ENCODE assay signal across 23 cellular contexts in the genomic region with DNA sequence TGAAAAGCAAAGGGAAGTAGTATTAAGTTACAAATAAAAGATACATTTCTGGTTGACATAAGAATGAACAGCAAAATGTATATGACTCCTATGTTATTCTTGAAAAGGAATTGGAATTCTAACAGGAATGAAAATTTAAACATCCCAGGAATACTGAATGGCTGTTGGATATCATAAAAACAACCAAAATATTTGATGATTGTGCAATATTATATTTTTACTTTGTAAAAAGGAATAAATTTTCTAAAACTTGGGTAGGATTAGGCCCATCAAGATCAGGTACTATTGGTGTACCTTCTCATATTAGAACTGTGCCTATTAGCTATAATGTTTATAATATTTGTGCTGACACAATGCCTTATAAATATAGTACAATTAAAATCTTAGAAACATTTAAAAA. TPM values are rescaled to one million over a fixed set of nuclear protein-coding genes. Genes with fewer than 3 reads are reported as not detected.
DNase-seq lines count a peak whose midpoint lies in the region; ATAC-seq, FAIRE-seq and TF ChIP-seq lines count a peak whose summit lies in the region.
"Had no signal": no experiment of that assay in that cellular context is flagged by ENCODE, and none has a peak within 500 bp of the region (broad histone marks: within the 10 kb centered on the region; RNA-seq: fewer than 3 reads in every experiment).

No MANE protein-coding gene starts in this region.

- no peaks in the 10 kb centered on the region for H3K79me2 ChIP-seq in HepG2 (ENCODE audit: insufficient read depth, low read length)
- H3K79me2 ChIP-seq in HCT116 (ENCODE audit: insufficient read depth, low read length) = peaks cover 14% of the 10 kb centered on the region

- BruUV-seq in HepG2 (replicated peaks; lab: Mats Ljungman, UMichigan) (TSS peak; percentile 36), HCT116 (replicated peaks; lab: Mats Ljungman, UMichigan) (TSS peak; percentile 8)

- intact Hi-C loops in HepG2 (cut with micrococcal nuclease; ENCODE audit: unreplicated experiment) = no loop called here
- intact Hi-C loops in right lobe of liver (cut with DNase I) = no loop called here
- intact Hi-C loops in HCT116 (cut with micrococcal nuclease) = no loop called here
- intact Hi-C loops in activated T-helper 1 cell treated with anti-CD3 and anti-CD28 coated beads, Interleukin-12 subunit alpha, Interleukin-12 subunit beta, Interleukin-2, Interleukin-4 antibody, amounts not matched to agents 30 ng/mL and 10 ng/mL and 1 ng/mL, durations not matched to agents 14 hours and 24 hours and 36 hours (cut with micrococcal nuclease) = no loop called here

- H3K4me2 ChIP-seq in HepG2 (ENCODE audit: low read depth, low read length) (no peak overlapping the region), HCT116 (ENCODE audit: low read length) (peak overlapping the region; percentile 25)
- H3K4me2 ChIP-seq: BLaER1 treated with 17β-estradiol and CSF1 and Interleukin-3, amounts not matched to agents 10 nM and 100 nM had no signal

- H3K36me3 Mint-ChIP-seq in osteocyte (ENCODE audit: unreplicated experiment) = no peaks in the 10 kb centered on the region
- no peaks in the 10 kb centered on the region for H3K36me3 Mint-ChIP-seq in activated T-helper 1 cell treated with anti-CD3 and anti-CD28 coated beads, Interleukin-12 subunit alpha, Interleukin-12 subunit beta, Interleukin-2, Interleukin-4 antibody, amounts not matched to agents 30 ng/mL and 10 ng/mL and 1 ng/mL, durations not matched to agents 14 hours and 24 hours and 36 hours (ENCODE audit: low read depth)

- TF ChIP-seq POLR2A in HepG2 (IDR thresholded peaks at IDR 0.05; ENCODE audit: insufficient read depth in 1 of 2, low read depth in 2 of 2, low read length in 2 of 2) = no peak
- no peak for TF ChIP-seq POLR2A in right lobe of liver (IDR thresholded peaks at IDR 0.05)
- TF ChIP-seq POLR2A in HCT116 (IDR thresholded peaks at IDR 0.05; ENCODE audit: borderline replicate concordance, extremely low read depth, insufficient read depth, insufficient read length) = no peak

- FAIRE-seq in HepG2 (lab: Jason Lieb, UNC) = no peak
- FAIRE-seq: A204.1, GM12892, H54 had no signal

- DNase-seq in HepG2 (ENCODE audit: low spot score) = no peak
- no peak for DNase-seq in right lobe of liver
- DNase-seq in HCT116 (ENCODE audit: low read depth, low spot score) = no peak
- peak; percentile 16 for DNase-seq in adipocyte (ENCODE audit: low read depth)
- no peak for DNase-seq in osteocyte (ENCODE audit: extremely low spot score, unreplicated experiment)
- DNase-seq in activated T-cell treated with anti-CD3 and anti-CD28 coated beads for 4 hours = no peak
- no peak for DNase-seq in activated T-helper 1 cell treated with anti-CD3 and anti-CD28 coated beads, Interleukin-12 subunit alpha, Interleukin-12 subunit beta, Interleukin-2, Interleukin-4 antibody, amounts not matched to agents 30 ng/mL and 10 ng/mL and 1 ng/mL, durations not matched to agents 14 hours and 24 hours and 36 hours (ENCODE audit: low spot score)
- no peak for DNase-seq in NCI-H510A treated with DMSO at 0.1 percent for 48 hours (lab: John Stamatoyannopoulos, UW)
- DNase-seq: ACHN; AML-193; BE2C; CD4-positive, alpha-beta T cell; COR-L47; DMS 273 treated with DMSO at 0.1 percent for 48 hours; DMS79; GF-D8; GOT3 had no signal

- RAD21 ChIA-PET in HCT116 (lab: Charles Lee; ENCODE audit: low non-redundant PET in 1 of 2, low total read pairs in 2 of 2, uncharacterized antibody in 2 of 2, unreplicated experiment in 2 of 2) = no interaction called here

- no peaks in the 10 kb centered on the region for H3K27me3 ChIP-seq in HepG2 (ENCODE audit: control insufficient read depth in 1 of 2, insufficient read depth in 2 of 2, low read length in 2 of 2)
- no peaks in the 10 kb centered on the region for H3K27me3 ChIP-seq in right lobe of liver
- no peaks in the 10 kb centered on the region for H3K27me3 ChIP-seq in HCT116 (ENCODE audit: insufficient read depth, low read length)
- H3K27me3 ChIP-seq in adipocyte (replicated peaks; ENCODE audit: control insufficient read depth, insufficient read depth, low read length) = no peaks in the 10 kb centered on the region
- H3K27me3 ChIP-seq: BE2C had no signal

- TF ChIP-seq CTCF in HepG2 (CRISPR knock-in tag; IDR thresholded peaks at IDR 0.05) (no peak), right lobe of liver (IDR thresholded peaks at IDR 0.05) (no peak), HCT116 (IDR thresholded peaks at IDR 0.05 in 2 of 3, conservative IDR thresholded peaks at IDR 0.05 in 1 of 3; ENCODE audit: borderline replicate concordance in 1 of 3, insufficient read depth in 1 of 3, low read depth in 2 of 3, low read length in 2 of 3) (no peak), osteocyte (IDR thresholded peaks at IDR 0.05) (no peak)

- H3K9ac ChIP-seq in HepG2 (ENCODE audit: insufficient read depth, low read depth, low read length) = no peak overlapping the region
- no peak overlapping the region for H3K9ac ChIP-seq in HCT116 (ENCODE audit: low read length)
- H3K9ac ChIP-seq in adipocyte (ENCODE audit: low read length) = no peak overlapping the region
- H3K9ac ChIP-seq: BLaER1 treated with 17β-estradiol and CSF1 and Interleukin-3, amounts not matched to agents 10 nM and 100 nM had no signal

- TF ChIP-seq EP300 in HepG2 (IDR thresholded peaks at IDR 0.05; ENCODE audit: low read depth in 2 of 2, low read length in 2 of 2) (no peak), HepG2 (CRISPR knock-in tag; IDR thresholded peaks at IDR 0.05; ENCODE audit: borderline replicate concordance) (no peak)

- H3K4me1 ChIP-seq in HepG2 (ENCODE audit: insufficient read depth, low read length) (peaks cover 32% of the 10 kb centered on the region), right lobe of liver (no peaks in the 10 kb centered on the region), HCT116 (ENCODE audit: control insufficient read depth in 1 of 2, insufficient read depth in 2 of 2, low read length in 2 of 2) (peaks cover 81 to 91% of the 10 kb centered on the region in 2 experiments), adipocyte (ENCODE audit: control insufficient read depth, insufficient read depth, low read length) (peaks cover 14% of the 10 kb centered on the region)
- H3K4me1 ChIP-seq: HAP-1 had no signal

- H3K27me3 Mint-ChIP-seq in osteocyte (ENCODE audit: unreplicated experiment) = no peaks in the 10 kb centered on the region
- no peaks in the 10 kb centered on the region for H3K27me3 Mint-ChIP-seq in activated T-helper 1 cell treated with anti-CD3 and anti-CD28 coated beads, Interleukin-12 subunit alpha, Interleukin-12 subunit beta, Interleukin-2, Interleukin-4 antibody, amounts not matched to agents 30 ng/mL and 10 ng/mL and 1 ng/mL, durations not matched to agents 14 hours and 24 hours and 36 hours (ENCODE audit: insufficient read depth)
- H3K27me3 Mint-ChIP-seq: CD4-positive, alpha-beta T cell had no signal

- ATAC-seq in HepG2 (no peak), right lobe of liver (no peak), HCT116 (no peak)

- H3K4me1 Mint-ChIP-seq in osteocyte (ENCODE audit: unreplicated experiment) = peaks cover 41% of the 10 kb centered on the region
- peaks cover 29% of the 10 kb centered on the region for H3K4me1 Mint-ChIP-seq in activated T-helper 1 cell treated with anti-CD3 and anti-CD28 coated beads, Interleukin-12 subunit alpha, Interleukin-12 subunit beta, Interleukin-2, Interleukin-4 antibody, amounts not matched to agents 30 ng/mL and 10 ng/mL and 1 ng/mL, durations not matched to agents 14 hours and 24 hours and 36 hours (ENCODE audit: low read depth)

- H3K4me3 ChIP-seq in HepG2 (replicated peaks in 1 of 3; ENCODE audit: insufficient read depth in 1 of 3, low read depth in 2 of 3, low read length in 3 of 3) = no peak overlapping the region
- no peak overlapping the region for H3K4me3 ChIP-seq in right lobe of liver
- no peak overlapping the region for H3K4me3 ChIP-seq in HCT116 (replicated peaks in 1 of 2; ENCODE audit: low read depth in 1 of 2, low read length in 2 of 2)
- H3K4me3 ChIP-seq in adipocyte (ENCODE audit: low read length) = no peak overlapping the region
- H3K4me3 ChIP-seq: BLaER1 treated with 17β-estradiol and CSF1 and Interleukin-3, amounts not matched to agents 10 nM and 100 nM; HAP-1 had no signal

- POLR2A ChIA-PET in HepG2 (lab: Yijun Ruan, JAX) = no interaction called here
- POLR2A ChIA-PET in HCT116 (lab: Charles Lee) = no interaction called here

- TF ChIP-seq RAD21 in HepG2 (CRISPR knock-in tag; IDR thresholded peaks at IDR 0.05) = no peak
- no peak for TF ChIP-seq RAD21 in HCT116 (IDR thresholded peaks at IDR 0.05; ENCODE audit: low read depth)

- H3K9me2 ChIP-seq in HCT116 (ENCODE audit: insufficient read depth) = no peaks in the 10 kb centered on the region

- H2AFZ ChIP-seq in HepG2 (ENCODE audit: low read length) (no peak overlapping the region), HCT116 (ENCODE audit: low read depth, low read length, poor library complexity, severe bottlenecking) (no peak overlapping the region)

- H4K20me1 ChIP-seq in HepG2 (ENCODE audit: insufficient read depth, low read length) (no peaks in the 10 kb centered on the region), HCT116 (ENCODE audit: insufficient read depth) (no peaks in the 10 kb centered on the region)

- H3K9me3 Mint-ChIP-seq in osteocyte (ENCODE audit: unreplicated experiment) = peaks cover 5% of the 10 kb centered on the region
- no peaks in the 10 kb centered on the region for H3K9me3 Mint-ChIP-seq in activated T-helper 1 cell treated with anti-CD3 and anti-CD28 coated beads, Interleukin-12 subunit alpha, Interleukin-12 subunit beta, Interleukin-2, Interleukin-4 antibody, amounts not matched to agents 30 ng/mL and 10 ng/mL and 1 ng/mL, durations not matched to agents 14 hours and 24 hours and 36 hours
- H3K9me3 Mint-ChIP-seq: CD4-positive, alpha-beta T cell had no signal

- no peak overlapping the region for H3K27ac ChIP-seq in HepG2 (ENCODE audit: extremely low read length, insufficient read depth, low read length)
- H3K27ac ChIP-seq in right lobe of liver = no peak overlapping the region
- H3K27ac ChIP-seq in HCT116 (ENCODE audit: low read depth, low read length) = peak overlapping the region; percentile 83
- H3K27ac ChIP-seq: 22Rv1; BLaER1 treated with 17β-estradiol and CSF1 and Interleukin-3, amounts not matched to agents 10 nM and 100 nM had no signal

- H3K9me3 ChIP-seq in HepG2 (ENCODE audit: low read length) (no peaks in the 10 kb centered on the region), right lobe of liver (no peaks in the 10 kb centered on the region), HCT116 (ENCODE audit: control insufficient read depth in 1 of 2, insufficient read depth in 1 of 2, low read depth in 1 of 2, low read length in 2 of 2) (no peaks in the 10 kb centered on the region), adipocyte (ENCODE audit: control insufficient read depth, low read length) (no peaks in the 10 kb centered on the region)
- H3K9me3 ChIP-seq: BE2C, HAP-1 had no signal

- in situ Hi-C loops in HepG2 (cut with HindIII; ENCODE audit: extremely low pct_ligation_motif_present, low pct_unique_long_range_greater_than_20kb) = no loop called here

- CTCF ChIA-PET in HepG2 (lab: Yijun Ruan, JAX; ENCODE audit: low intra/inter-chr PET ratio, low total read pairs) = interaction anchor here (0.7 kb wide), 1 partner anchor 72 kb away, joined by 3 read pairs; no protein-coding TSS in a partner anchor
- CTCF ChIA-PET in HCT116 (lab: Charles Lee) = no interaction called here

- no peak overlapping the region for H3K4me3 Mint-ChIP-seq in osteocyte (ENCODE audit: unreplicated experiment)
- no peak overlapping the region for H3K4me3 Mint-ChIP-seq in activated T-helper 1 cell treated with anti-CD3 and anti-CD28 coated beads, Interleukin-12 subunit alpha, Interleukin-12 subunit beta, Interleukin-2, Interleukin-4 antibody, amounts not matched to agents 30 ng/mL and 10 ng/mL and 1 ng/mL, durations not matched to agents 14 hours and 24 hours and 36 hours
- H3K4me3 Mint-ChIP-seq: CD4-positive, alpha-beta T cell had no signal

- H3K36me3 ChIP-seq in HepG2 (replicated peaks in 1 of 2; ENCODE audit: control insufficient read depth in 1 of 2, insufficient read depth in 2 of 2, low read length in 2 of 2) (no peaks in the 10 kb centered on the region), right lobe of liver (no peaks in the 10 kb centered on the region), HCT116 (ENCODE audit: control insufficient read depth in 1 of 2, insufficient read depth in 2 of 2, low read length in 2 of 2) (no peaks in the 10 kb centered on the region), adipocyte (ENCODE audit: control insufficient read depth, insufficient read depth, low read length, severe bottlenecking) (no peaks in the 10 kb centered on the region)
- H3K36me3 ChIP-seq: BE2C; BLaER1 treated with 17β-estradiol and CSF1 and Interleukin-3, amounts not matched to agents 10 nM and 100 nM; HAP-1 had no signal

- H3K27ac Mint-ChIP-seq in osteocyte (ENCODE audit: unreplicated experiment) = peak overlapping the region; percentile 79
- H3K27ac Mint-ChIP-seq in activated T-helper 1 cell treated with anti-CD3 and anti-CD28 coated beads, Interleukin-12 subunit alpha, Interleukin-12 subunit beta, Interleukin-2, Interleukin-4 antibody, amounts not matched to agents 30 ng/mL and 10 ng/mL and 1 ng/mL, durations not matched to agents 14 hours and 24 hours and 36 hours = no peak overlapping the region
- H3K27ac Mint-ChIP-seq: CD4-positive, alpha-beta T cell had no signal

RNA-seq across cellular contexts. Expression of gene CYB5B, which starts 50.0 kb away (rescaled TPM):
- total RNA-seq in HepG2 (2016; rRNA removed; fragmentation: Illumina TruSeq; extraction: Trizol) = 432 and 638 TPM in 2 replicates
- total RNA-seq in HepG2 (2016; cell fraction: cytosol; rRNA removed; fragmentation: Illumina TruSeq; extraction: Trizol; ENCODE audit: low read depth) = 65.6 and 75.3 TPM in 2 replicates
- total RNA-seq in HepG2 (2016; cell fraction: insoluble cytoplasmic fraction; rRNA removed; fragmentation: Illumina TruSeq; extraction: Trizol) = 436 and 657 TPM in 2 replicates
- 216 TPM in 2 replicates for total RNA-seq in HepG2 (2016; cell fraction: membrane; rRNA removed; fragmentation: Illumina TruSeq; extraction: Trizol)
- 130 and 153 TPM in 2 replicates for total RNA-seq in HepG2 (2016; cell fraction: nucleus; rRNA removed; fragmentation: Illumina TruSeq; extraction: Trizol)
- polyA plus RNA-seq in HepG2 (2011; rRNA removed) = 207 and 234 TPM in 2 replicates
- polyA plus RNA-seq in HepG2 (2011; cell fraction: cytosol; rRNA removed) = 139 and 166 TPM in 2 replicates
- polyA plus RNA-seq in HepG2 (2011; cell fraction: nucleus; rRNA removed) = 47.1 and 59.8 TPM in 2 replicates
- polyA plus RNA-seq in HepG2 (2012) = 126 and 167 TPM in 2 replicates
- 67.1 and 71.7 TPM in 2 replicates for polyA plus RNA-seq in HepG2 (2016; cell fraction: cytosol; fragmentation: Illumina TruSeq; extraction: Trizol; ENCODE audit: low read depth)
- polyA plus RNA-seq in HepG2 (2016; cell fraction: insoluble cytoplasmic fraction; fragmentation: Illumina TruSeq; extraction: Trizol; ENCODE audit: low read depth) = 674 and 738 TPM in 2 replicates
- polyA plus RNA-seq in HepG2 (2016; cell fraction: membrane; fragmentation: Illumina TruSeq; extraction: Trizol; ENCODE audit: low read depth) = 166 and 175 TPM in 2 replicates
- polyA plus RNA-seq in HepG2 (2016; cell fraction: nucleus; fragmentation: Illumina TruSeq; extraction: Trizol; ENCODE audit: insufficient read depth, low read depth) = 241 and 258 TPM in 2 replicates
- 211 and 254 TPM in 2 replicates for polyA minus RNA-seq in HepG2 (2011; rRNA and poly(A)+ RNA removed; ENCODE audit: low replicate concordance)
- 91.9 and 119 TPM in 2 replicates for polyA minus RNA-seq in HepG2 (2011; cell fraction: cytosol; rRNA and poly(A)+ RNA removed)
- 108 and 125 TPM in 2 replicates for polyA minus RNA-seq in HepG2 (2011; cell fraction: nucleus; rRNA and poly(A)+ RNA removed)
- total RNA-seq in right lobe of liver = 10 to 100 TPM; 19.1 to 42.1 (median 30.5) TPM
- 689 TPM for total RNA-seq in HCT116 (2021; ENCODE audit: unreplicated experiment)
- polyA plus RNA-seq in HCT116 (2012) = 259 and 345 TPM in 2 replicates
- total RNA-seq in osteocyte = 69.8 and 74.2 TPM in 2 replicates
- total RNA-seq in activated T-helper 1 cell treated with anti-CD3 and anti-CD28 coated beads, Interleukin-12 subunit alpha, Interleukin-12 subunit beta, Interleukin-2, Interleukin-4 antibody, amounts not matched to agents 30 ng/mL and 10 ng/mL and 1 ng/mL, durations not matched to agents 14 hours and 24 hours and 36 hours = 157 and 166 TPM in 2 replicates

Comparison
In these comparisons a context has a peak if more than half of its experiments do, and no peak if none do; other contexts are left out.
1. Of the 20 proteins assayed by ChIP-seq in both HepG2 and HCT116: peak only in HepG2: CEBPB; only in HCT116: none; in both: none; in neither: 19.